ENCODE assay signal across 1 cellular context in the genomic region with DNA sequence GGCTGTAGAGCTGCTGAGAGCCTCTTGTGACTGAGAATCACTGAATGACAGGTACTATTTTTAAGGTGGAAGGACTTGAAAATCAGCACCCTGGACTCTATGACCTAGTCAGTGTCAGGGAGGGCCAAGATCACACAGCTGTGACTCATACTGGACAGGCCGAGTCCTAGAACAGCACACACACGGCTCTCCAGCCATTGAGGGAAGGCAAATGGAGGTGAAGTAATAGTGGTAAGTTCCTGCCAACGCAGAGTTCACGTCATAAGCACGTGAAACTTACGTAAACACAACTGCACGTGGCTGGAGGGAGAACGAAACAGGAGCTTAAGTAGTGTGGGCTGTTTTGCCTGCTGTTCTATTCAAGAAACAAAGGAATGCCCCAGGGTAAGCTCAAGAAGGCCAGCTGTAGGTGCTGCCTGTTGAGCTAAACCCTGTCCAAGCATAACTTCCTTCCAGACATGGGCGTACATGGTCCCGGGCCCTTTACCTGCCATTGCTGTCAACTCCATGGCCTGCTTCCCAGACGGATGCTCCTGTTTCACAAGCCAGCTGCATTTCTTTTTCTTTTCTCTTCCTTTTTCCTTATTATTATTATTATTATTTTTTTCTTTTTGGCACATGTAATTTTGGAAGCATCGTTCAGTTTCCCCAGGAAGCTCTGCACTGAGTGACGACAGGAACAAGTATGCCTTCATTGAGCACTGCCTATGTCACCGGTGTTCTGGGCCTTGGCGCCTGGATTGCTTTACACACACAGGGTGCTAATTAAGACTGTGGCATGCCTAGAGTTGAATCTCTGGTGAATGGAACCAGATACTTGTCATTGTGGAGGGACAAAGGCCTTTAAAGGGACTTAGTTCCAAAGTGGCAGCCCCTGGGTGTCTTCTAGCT.
A peak's percentile ranks its signal among the peaks of the same experiment; 100 is the strongest.
TF ChIP-seq lines count a peak whose summit lies in the region.

No MANE protein-coding gene starts in this region.

TF ChIP-seq in K562, 482 proteins besides CTCF, POLR2A, EP300 and RAD21 (continued from another document):
- TF ChIP-seq, protein P1, sequence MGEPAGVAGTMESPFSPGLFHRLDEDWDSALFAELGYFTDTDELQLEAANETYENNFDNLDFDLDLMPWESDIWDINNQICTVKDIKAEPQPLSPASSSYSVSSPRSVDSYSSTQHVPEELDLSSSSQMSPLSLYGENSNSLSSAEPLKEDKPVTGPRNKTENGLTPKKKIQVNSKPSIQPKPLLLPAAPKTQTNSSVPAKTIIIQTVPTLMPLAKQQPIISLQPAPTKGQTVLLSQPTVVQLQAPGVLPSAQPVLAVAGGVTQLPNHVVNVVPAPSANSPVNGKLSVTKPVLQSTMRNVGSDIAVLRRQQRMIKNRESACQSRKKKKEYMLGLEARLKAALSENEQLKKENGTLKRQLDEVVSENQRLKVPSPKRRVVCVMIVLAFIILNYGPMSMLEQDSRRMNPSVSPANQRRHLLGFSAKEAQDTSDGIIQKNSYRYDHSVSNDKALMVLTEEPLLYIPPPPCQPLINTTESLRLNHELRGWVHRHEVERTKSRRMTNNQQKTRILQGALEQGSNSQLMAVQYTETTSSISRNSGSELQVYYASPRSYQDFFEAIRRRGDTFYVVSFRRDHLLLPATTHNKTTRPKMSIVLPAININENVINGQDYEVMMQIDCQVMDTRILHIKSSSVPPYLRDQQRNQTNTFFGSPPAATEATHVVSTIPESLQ (CRISPR knock-in tag; IDR thresholded peaks at IDR 0.05) = 0 out of 2 replicates have a peak, but pooled peaks have one; percentile 45
- 0 out of 2 replicates have a peak, but pooled peaks have one; percentile 40 for TF ChIP-seq ZNF197 (CRISPR knock-in tag; IDR thresholded peaks at IDR 0.05; ENCODE audit: low read depth)
- TF ChIP-seq YY1 (IDR thresholded peaks at IDR 0.05; ENCODE audit: borderline replicate concordance in 1 of 3, control insufficient read depth in 1 of 3, extremely low read depth in 1 of 3, insufficient read depth in 3 of 3, insufficient read length in 1 of 3, insufficient replicate concordance in 2 of 3, low read depth in 1 of 3, low read length in 2 of 3) = peak in 2 of 3 experiments; percentile 15 to 71
- TF ChIP-seq HDAC3 (IDR thresholded peaks at IDR 0.05; ENCODE audit: borderline replicate concordance, partially characterized antibody) = peak; percentile 33
- TF ChIP-seq RBM22 (IDR thresholded peaks at IDR 0.05; ENCODE audit: low read depth, low read length, poor library complexity, severe bottlenecking) = no peak
- TF ChIP-seq MYBL2 (IDR thresholded peaks at IDR 0.05; ENCODE audit: low read depth) = no peak
- TF ChIP-seq MYBL2 (CRISPR knock-in tag; IDR thresholded peaks at IDR 0.05; ENCODE audit: borderline replicate concordance) = no peak
- TF ChIP-seq, protein P2, sequence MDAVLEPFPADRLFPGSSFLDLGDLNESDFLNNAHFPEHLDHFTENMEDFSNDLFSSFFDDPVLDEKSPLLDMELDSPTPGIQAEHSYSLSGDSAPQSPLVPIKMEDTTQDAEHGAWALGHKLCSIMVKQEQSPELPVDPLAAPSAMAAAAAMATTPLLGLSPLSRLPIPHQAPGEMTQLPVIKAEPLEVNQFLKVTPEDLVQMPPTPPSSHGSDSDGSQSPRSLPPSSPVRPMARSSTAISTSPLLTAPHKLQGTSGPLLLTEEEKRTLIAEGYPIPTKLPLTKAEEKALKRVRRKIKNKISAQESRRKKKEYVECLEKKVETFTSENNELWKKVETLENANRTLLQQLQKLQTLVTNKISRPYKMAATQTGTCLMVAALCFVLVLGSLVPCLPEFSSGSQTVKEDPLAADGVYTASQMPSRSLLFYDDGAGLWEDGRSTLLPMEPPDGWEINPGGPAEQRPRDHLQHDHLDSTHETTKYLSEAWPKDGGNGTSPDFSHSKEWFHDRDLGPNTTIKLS (IDR thresholded peaks at IDR 0.05; ENCODE audit: borderline replicate concordance, low read depth) = peak; percentile 50; the same call in 1 of the 2 replicates
- peak; percentile 90; the same call in 1 of the 2 replicates for TF ChIP-seq DMBX1 (CRISPR knock-in tag; IDR thresholded peaks at IDR 0.05; ENCODE audit: borderline replicate concordance)
- peak; percentile 7; the same call in 1 of the 2 replicates for TF ChIP-seq HSF4 (CRISPR knock-in tag; IDR thresholded peaks at IDR 0.05; ENCODE audit: borderline replicate concordance)
- no peak for TF ChIP-seq MEF2A (IDR thresholded peaks at IDR 0.05; ENCODE audit: control insufficient read depth, low read depth, low read length)
- peak in 1 of 2 experiments; percentile 53; a peak in 1 of 4 replicates for TF ChIP-seq TBL1XR1 (IDR thresholded peaks at IDR 0.05; ENCODE audit: low read length in 2 of 2)
- TF ChIP-seq NFYB (IDR thresholded peaks at IDR 0.05; ENCODE audit: extremely low read depth, insufficient read length) = no peak
- peak; percentile 60 for TF ChIP-seq TAF9B (IDR thresholded peaks at IDR 0.05; ENCODE audit: partially characterized antibody)
- TF ChIP-seq ZNF232 (CRISPR knock-in tag; IDR thresholded peaks at IDR 0.05) = no peak
- TF ChIP-seq HIVEP1 (CRISPR knock-in tag; IDR thresholded peaks at IDR 0.05) = 0 out of 2 replicates have a peak, but pooled peaks have one; percentile 34
- 0 out of 2 replicates have a peak, but pooled peaks have one; percentile 58 for TF ChIP-seq KLF6 (CRISPR knock-in tag; IDR thresholded peaks at IDR 0.05; ENCODE audit: borderline replicate concordance)
- peak; percentile 34 for TF ChIP-seq FOS (IDR thresholded peaks at IDR 0.05; ENCODE audit: extremely low read depth, insufficient read length)
- TF ChIP-seq TEAD4 (IDR thresholded peaks at IDR 0.05; ENCODE audit: low read length) = no peak
- TF ChIP-seq TEAD4 (CRISPR knock-in tag; IDR thresholded peaks at IDR 0.05; ENCODE audit: borderline replicate concordance) = no peak
- TF ChIP-seq, protein P3, sequence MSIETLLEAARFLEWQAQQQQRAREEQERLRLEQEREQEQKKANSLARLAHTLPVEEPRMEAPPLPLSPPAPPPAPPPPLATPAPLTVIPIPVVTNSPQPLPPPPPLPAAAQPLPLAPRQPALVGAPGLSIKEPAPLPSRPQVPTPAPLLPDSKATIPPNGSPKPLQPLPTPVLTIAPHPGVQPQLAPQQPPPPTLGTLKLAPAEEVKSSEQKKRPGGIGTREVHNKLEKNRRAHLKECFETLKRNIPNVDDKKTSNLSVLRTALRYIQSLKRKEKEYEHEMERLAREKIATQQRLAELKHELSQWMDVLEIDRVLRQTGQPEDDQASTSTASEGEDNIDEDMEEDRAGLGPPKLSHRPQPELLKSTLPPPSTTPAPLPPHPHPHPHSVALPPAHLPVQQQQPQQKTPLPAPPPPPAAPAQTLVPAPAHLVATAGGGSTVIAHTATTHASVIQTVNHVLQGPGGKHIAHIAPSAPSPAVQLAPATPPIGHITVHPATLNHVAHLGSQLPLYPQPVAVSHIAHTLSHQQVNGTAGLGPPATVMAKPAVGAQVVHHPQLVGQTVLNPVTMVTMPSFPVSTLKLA (conservative IDR thresholded peaks at IDR 0.05) = peak; percentile 96
- TF ChIP-seq, protein P4, sequence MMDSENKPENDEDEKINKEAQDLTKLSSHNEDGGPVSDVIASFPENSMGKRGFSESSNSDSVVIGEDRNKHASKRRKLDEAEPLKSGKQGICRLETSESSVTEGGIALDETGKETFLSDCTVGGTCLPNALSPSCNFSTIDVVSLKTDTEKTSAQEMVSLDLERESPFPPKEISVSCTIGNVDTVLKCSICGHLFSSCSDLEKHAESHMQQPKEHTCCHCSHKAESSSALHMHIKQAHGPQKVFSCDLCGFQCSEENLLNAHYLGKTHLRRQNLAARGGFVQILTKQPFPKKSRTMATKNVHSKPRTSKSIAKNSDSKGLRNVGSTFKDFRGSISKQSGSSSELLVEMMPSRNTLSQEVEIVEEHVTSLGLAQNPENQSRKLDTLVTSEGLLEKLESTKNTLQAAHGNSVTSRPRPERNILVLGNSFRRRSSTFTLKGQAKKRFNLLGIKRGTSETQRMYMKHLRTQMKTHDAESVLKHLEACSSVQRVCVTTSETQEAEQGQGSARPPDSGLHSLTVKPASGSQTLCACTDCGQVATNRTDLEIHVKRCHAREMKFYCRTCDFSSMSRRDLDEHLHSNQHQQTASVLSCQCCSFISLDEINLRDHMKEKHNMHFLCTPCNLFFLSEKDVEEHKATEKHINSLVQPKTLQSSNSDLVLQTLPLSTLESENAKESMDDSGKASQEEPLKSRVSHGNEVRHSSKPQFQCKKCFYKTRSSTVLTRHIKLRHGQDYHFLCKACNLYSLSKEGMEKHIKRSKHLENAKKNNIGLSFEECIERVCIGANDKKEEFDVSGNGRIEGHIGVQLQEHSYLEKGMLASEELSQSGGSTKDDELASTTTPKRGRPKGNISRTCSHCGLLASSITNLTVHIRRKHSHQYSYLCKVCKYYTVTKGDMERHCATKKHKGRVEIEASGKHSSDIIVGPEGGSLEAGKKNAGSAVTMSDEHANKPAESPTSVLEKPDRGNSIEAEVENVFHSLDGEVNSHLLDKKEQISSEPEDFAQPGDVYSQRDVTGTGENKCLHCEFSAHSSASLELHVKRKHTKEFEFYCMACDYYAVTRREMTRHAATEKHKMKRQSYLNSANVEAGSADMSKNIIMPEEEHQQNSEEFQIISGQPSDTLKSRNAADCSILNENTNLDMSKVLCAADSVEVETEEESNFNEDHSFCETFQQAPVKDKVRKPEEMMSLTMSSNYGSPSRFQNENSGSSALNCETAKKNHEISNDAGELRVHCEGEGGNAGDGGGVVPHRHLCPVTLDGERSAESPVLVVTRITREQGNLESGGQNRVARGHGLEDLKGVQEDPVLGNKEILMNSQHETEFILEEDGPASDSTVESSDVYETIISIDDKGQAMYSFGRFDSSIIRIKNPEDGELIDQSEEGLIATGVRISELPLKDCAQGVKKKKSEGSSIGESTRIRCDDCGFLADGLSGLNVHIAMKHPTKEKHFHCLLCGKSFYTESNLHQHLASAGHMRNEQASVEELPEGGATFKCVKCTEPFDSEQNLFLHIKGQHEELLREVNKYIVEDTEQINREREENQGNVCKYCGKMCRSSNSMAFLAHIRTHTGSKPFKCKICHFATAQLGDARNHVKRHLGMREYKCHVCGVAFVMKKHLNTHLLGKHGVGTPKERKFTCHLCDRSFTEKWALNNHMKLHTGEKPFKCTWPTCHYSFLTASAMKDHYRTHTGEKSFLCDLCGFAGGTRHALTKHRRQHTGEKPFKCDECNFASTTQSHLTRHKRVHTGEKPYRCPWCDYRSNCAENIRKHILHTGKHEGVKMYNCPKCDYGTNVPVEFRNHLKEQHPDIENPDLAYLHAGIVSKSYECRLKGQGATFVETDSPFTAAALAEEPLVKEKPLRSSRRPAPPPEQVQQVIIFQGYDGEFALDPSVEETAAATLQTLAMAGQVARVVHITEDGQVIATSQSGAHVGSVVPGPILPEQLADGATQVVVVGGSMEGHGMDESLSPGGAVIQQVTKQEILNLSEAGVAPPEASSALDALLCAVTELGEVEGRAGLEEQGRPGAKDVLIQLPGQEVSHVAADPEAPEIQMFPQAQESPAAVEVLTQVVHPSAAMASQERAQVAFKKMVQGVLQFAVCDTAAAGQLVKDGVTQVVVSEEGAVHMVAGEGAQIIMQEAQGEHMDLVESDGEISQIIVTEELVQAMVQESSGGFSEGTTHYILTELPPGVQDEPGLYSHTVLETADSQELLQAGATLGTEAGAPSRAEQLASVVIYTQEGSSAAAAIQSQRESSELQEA (IDR thresholded peaks at IDR 0.05; ENCODE audit: low read depth) = no peak
- no peak for TF ChIP-seq CHCHD3 (CRISPR knock-in tag; IDR thresholded peaks at IDR 0.05)
- TF ChIP-seq, protein P5, sequence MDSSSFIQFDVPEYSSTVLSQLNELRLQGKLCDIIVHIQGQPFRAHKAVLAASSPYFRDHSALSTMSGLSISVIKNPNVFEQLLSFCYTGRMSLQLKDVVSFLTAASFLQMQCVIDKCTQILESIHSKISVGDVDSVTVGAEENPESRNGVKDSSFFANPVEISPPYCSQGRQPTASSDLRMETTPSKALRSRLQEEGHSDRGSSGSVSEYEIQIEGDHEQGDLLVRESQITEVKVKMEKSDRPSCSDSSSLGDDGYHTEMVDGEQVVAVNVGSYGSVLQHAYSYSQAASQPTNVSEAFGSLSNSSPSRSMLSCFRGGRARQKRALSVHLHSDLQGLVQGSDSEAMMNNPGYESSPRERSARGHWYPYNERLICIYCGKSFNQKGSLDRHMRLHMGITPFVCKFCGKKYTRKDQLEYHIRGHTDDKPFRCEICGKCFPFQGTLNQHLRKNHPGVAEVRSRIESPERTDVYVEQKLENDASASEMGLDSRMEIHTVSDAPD (CRISPR knock-in tag; IDR thresholded peaks at IDR 0.05) = no peak
- peak; percentile 91 for TF ChIP-seq ATF7 (IDR thresholded peaks at IDR 0.05)
- TF ChIP-seq JUND (IDR thresholded peaks at IDR 0.05; ENCODE audit: borderline replicate concordance, low read depth, low read length) = peak; percentile 94
- peak; percentile 92; the same call in 2 of the 3 replicates for TF ChIP-seq JUND (tag; IDR thresholded peaks at IDR 0.05; ENCODE audit: borderline replicate concordance, low read depth, low read length)
- no peak for TF ChIP-seq NFATC3 (IDR thresholded peaks at IDR 0.05)
- 0 out of 2 replicates have a peak, but pooled peaks have one; percentile 24 for TF ChIP-seq ZNF134 (CRISPR knock-in tag; conservative IDR thresholded peaks at IDR 0.05)
- TF ChIP-seq EWSR1 (IDR thresholded peaks at IDR 0.05; ENCODE audit: borderline replicate concordance, low read depth, partially characterized antibody) = no peak
